1 cellular context compared by ENCODE assay signal in genomic region chr1:2255420-2256369, GRCh38.
TF ChIP-seq lines count a peak whose summit lies in the region.

No MANE protein-coding gene starts in this region.

TF ChIP-seq in K562, 482 proteins besides CTCF, POLR2A, EP300 and RAD21 (continued from another document and continues in another):
- TF ChIP-seq GTF3C2 (IDR thresholded peaks at IDR 0.05; ENCODE audit: borderline replicate concordance, extremely low read depth, insufficient read length) (no peak), XRCC3 (IDR thresholded peaks at IDR 0.05) (no peak), NONO (IDR thresholded peaks at IDR 0.05; ENCODE audit: low read depth in 2 of 2, low read length in 1 of 2) (no peak), PHF21A (IDR thresholded peaks at IDR 0.05; ENCODE audit: borderline replicate concordance, low read depth) (no peak), CLOCK (CRISPR knock-in tag; IDR thresholded peaks at IDR 0.05; ENCODE audit: borderline replicate concordance) (no peak), STAT6 (CRISPR knock-in tag; IDR thresholded peaks at IDR 0.05) (peak; percentile 70; the same call in 1 of the 2 replicates), TCF7 (IDR thresholded peaks at IDR 0.05; ENCODE audit: borderline replicate concordance) (no peak), ZBTB17 (CRISPR knock-in tag; IDR thresholded peaks at IDR 0.05) (no peak), HSF4 (CRISPR knock-in tag; IDR thresholded peaks at IDR 0.05; ENCODE audit: borderline replicate concordance) (no peak), TGIF2 (CRISPR knock-in tag; IDR thresholded peaks at IDR 0.05) (no peak), NCOA4 (IDR thresholded peaks at IDR 0.05; ENCODE audit: partially characterized antibody) (no peak), ZNF695 (CRISPR knock-in tag; IDR thresholded peaks at IDR 0.05) (no peak), ZKSCAN3 (CRISPR knock-in tag; IDR thresholded peaks at IDR 0.05) (no peak), CCNT2 (IDR thresholded peaks at IDR 0.05; ENCODE audit: borderline replicate concordance, extremely low read depth, insufficient read length, low read depth, low read length) (no peak), PCBP1 (IDR thresholded peaks at IDR 0.05; ENCODE audit: low read depth, low read length, poor library complexity, severe bottlenecking) (no peak), POU5F1 (IDR thresholded peaks at IDR 0.05; ENCODE audit: borderline replicate concordance, low read depth, low read length, partially characterized antibody) (no peak), IRF9 (tag; IDR thresholded peaks at IDR 0.05) (no peak), CXXC5 (CRISPR knock-in tag; IDR thresholded peaks at IDR 0.05) (no peak), EHMT2 (IDR thresholded peaks at IDR 0.05) (peak; percentile 68; the same call in 1 of the 2 replicates), ZMIZ1 (IDR thresholded peaks at IDR 0.05; ENCODE audit: low read depth in 2 of 2, low read length in 2 of 2) (0 out of 4 replicates have a peak, but pooled peaks of 1 of the 2 experiments have one; percentile 56), KHSRP (IDR thresholded peaks at IDR 0.05) (peak; percentile 57; the same call in 1 of the 2 replicates), ZC3H8 (IDR thresholded peaks at IDR 0.05) (0 out of 2 replicates have a peak, but pooled peaks have one; percentile 73), ZNF507 (tag; conservative IDR thresholded peaks at IDR 0.05) (no peak), CBFB (CRISPR knock-in tag; IDR thresholded peaks at IDR 0.05) (no peak), ZNF609 (CRISPR knock-in tag; IDR thresholded peaks at IDR 0.05; ENCODE audit: borderline replicate concordance) (no peak), PRMT5 (CRISPR knock-in tag; IDR thresholded peaks at IDR 0.05) (no peak), TAL1 (IDR thresholded peaks at IDR 0.05) (peak; percentile 10; the same call in 1 of the 2 replicates), SRF (CRISPR knock-in tag; IDR thresholded peaks at IDR 0.05) (no peak), ZNF280B (CRISPR knock-in tag; IDR thresholded peaks at IDR 0.05) (no peak), NFATC3 (IDR thresholded peaks at IDR 0.05) (0 out of 2 replicates have a peak, but pooled peaks have one; percentile 25), ELK1 (CRISPR knock-in tag; IDR thresholded peaks at IDR 0.05) (no peak), HLTF (IDR thresholded peaks at IDR 0.05) (no peak), MEIS2 (IDR thresholded peaks at IDR 0.05; ENCODE audit: partially characterized antibody) (no peak), ZBTB9 (CRISPR knock-in tag; IDR thresholded peaks at IDR 0.05) (no peak), PYGO2 (tag; IDR thresholded peaks at IDR 0.05) (no peak), MTA2 (IDR thresholded peaks at IDR 0.05; ENCODE audit: low read depth) (no peak), SNIP1 (IDR thresholded peaks at IDR 0.05; ENCODE audit: low read depth) (0 out of 2 replicates have a peak, but pooled peaks have one; percentile 30), SMAD4 (CRISPR knock-in tag; conservative IDR thresholded peaks at IDR 0.05) (peak; percentile 93)
